ENCODE assay signal across 11 cellular contexts in the genomic region with DNA sequence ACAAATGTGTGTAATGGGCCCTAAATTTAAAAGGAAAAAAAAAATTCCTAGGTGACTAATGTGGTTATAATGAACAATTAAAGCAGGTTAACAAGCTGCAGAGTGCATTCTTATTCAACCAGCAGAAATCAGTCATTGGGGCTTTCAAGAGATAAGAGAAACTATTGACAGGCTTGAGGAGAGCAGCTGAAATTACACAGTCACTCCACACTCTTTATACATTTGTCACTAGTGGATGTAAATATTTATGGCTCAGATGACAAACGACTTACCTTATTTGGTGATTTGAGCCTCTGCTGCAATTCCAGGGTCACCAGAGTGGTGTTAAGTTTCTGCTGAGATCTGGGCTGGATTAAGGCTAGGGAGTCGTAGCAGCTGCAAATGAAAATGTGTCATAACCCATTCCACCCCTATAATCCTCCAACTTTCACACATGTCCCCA.
DNase-seq lines count a peak whose midpoint lies in the region; ATAC-seq and TF ChIP-seq lines count a peak whose summit lies in the region.
"Had no signal": no experiment of that assay in that cellular context is flagged by ENCODE, and none has a peak within 500 bp of the region (broad histone marks: within the 10 kb centered on the region; RNA-seq: fewer than 3 reads in every experiment).

No MANE protein-coding gene starts in this region.

- no peaks in the 10 kb centered on the region; the same call in 1 of the 2 replicates for H3K36me3 ChIP-seq in GM23338 (ENCODE audit: insufficient read depth)

- 0 out of 2 replicates have a peak overlapping the region, but pooled peaks have one; percentile 52 for H3K4me2 ChIP-seq in GM23338

- H3K4me3 Mint-ChIP-seq in GM23338 (no peak overlapping the region), brain (peak overlapping the region in 1 of 5 experiments; percentile 0), nephron (peak overlapping the region in 2 of 3 experiments; percentile 0 to 8)

- H3K4me1 Mint-ChIP-seq in GM23338 = peaks cover 9% of the 10 kb centered on the region; the same call in 2 of the 3 replicates
- peaks cover 32% of the 10 kb centered on the region for H3K4me1 Mint-ChIP-seq in brain
- peaks cover 45% of the 10 kb centered on the region for H3K4me1 Mint-ChIP-seq in nephron

- no peak overlapping the region for H2AFZ ChIP-seq in GM23338

- H3K36me3 Mint-ChIP-seq in GM23338 (ENCODE audit: low read depth) (no peaks in the 10 kb centered on the region), brain (no peaks in the 10 kb centered on the region), nephron (ENCODE audit: low read depth) (no peaks in the 10 kb centered on the region)

- peak; percentile 3 for DNase-seq in GM23338 (ENCODE audit: low spot score)
- DNase-seq in NCI-H2107 treated with DMSO at 0.1 percent for 48 hours (lab: John Stamatoyannopoulos, UW; ENCODE audit: unreplicated experiment) = peak; percentile 99
- DNase-seq in activated gamma-delta T cell (lab: John Stamatoyannopoulos, UW) = no peak
- no peak for DNase-seq in LoVo (ENCODE audit: low spot score)
- no peak for DNase-seq in ACHN
- DNase-seq: activated CD4-positive, CD25-positive, alpha-beta regulatory T cell treated with anti-CD3 and anti-CD28 coated beads, Interleukin-2, amount 50 U/mL, for 72 hours; activated naive CD4-positive, alpha-beta T cell had no signal

- peak overlapping the region; percentile 89 for H3K27ac Mint-ChIP-seq in GM23338
- peak overlapping the region in 3 of 5 experiments; percentile 16 to 66 (median 62) for H3K27ac Mint-ChIP-seq in brain
- H3K27ac Mint-ChIP-seq in nephron = peak overlapping the region; percentile 54 to 78 (median 66)

- H3K9me3 Mint-ChIP-seq in GM23338 (no peaks in the 10 kb centered on the region), brain (no peaks in the 10 kb centered on the region), nephron (no peaks in the 10 kb centered on the region)

- H3K4me1 ChIP-seq in GM23338 (ENCODE audit: insufficient read depth) = peaks cover 13% of the 10 kb centered on the region

- H3K9me2 ChIP-seq in GM23338 (ENCODE audit: insufficient read depth) = peaks cover 5% of the 10 kb centered on the region; the same call in 1 of the 2 replicates

- no peaks in the 10 kb centered on the region for H3K27me3 ChIP-seq in GM23338 (ENCODE audit: insufficient read depth)

- in situ Hi-C loops in ACHN (cut with HindIII; ENCODE audit: low pct_ligation_motif_present, low pct_unique_long_range_greater_than_20kb, low sequenced_read_pairs) = no loop called here

- TF ChIP-seq CTCF in GM23338 (conservative IDR thresholded peaks at IDR 0.05; ENCODE audit: low read depth in 2 of 2) (no peak), brain (conservative IDR thresholded peaks at IDR 0.05) (no peak), nephron (IDR thresholded peaks at IDR 0.05; ENCODE audit: unreplicated experiment in 3 of 3) (no peak)

- no peaks in the 10 kb centered on the region for H4K20me1 ChIP-seq in GM23338 (replicated peaks; ENCODE audit: insufficient read depth)

- H3K4me3 ChIP-seq in GM23338 = no peak overlapping the region
- H3K4me3 ChIP-seq: K562 had no signal

- H3F3A ChIP-seq in GM23338 (replicated peaks; ENCODE audit: low read depth) = no peaks in the 10 kb centered on the region

- 0 out of 2 replicates have a peak overlapping the region, but pooled peaks have one; percentile 17 for H3K27ac ChIP-seq in GM23338 (ENCODE audit: low read depth)

- ATAC-seq in GM23338 = peak; percentile 66
- ATAC-seq in HG02938 (IDR thresholded peaks at IDR 0.05; ENCODE audit: unreplicated experiment) = no peak
- ATAC-seq: K562 had no signal

- H3K27me3 Mint-ChIP-seq in GM23338 (ENCODE audit: insufficient read depth, low read depth, poor library complexity) (no peaks in the 10 kb centered on the region), brain (peaks cover 8% of the 10 kb centered on the region), nephron (ENCODE audit: low read depth) (no peaks in the 10 kb centered on the region)

- no peaks in the 10 kb centered on the region for H3K79me2 ChIP-seq in GM23338 (replicated peaks; ENCODE audit: insufficient read depth)

TF ChIP-seq in GM23338, 12 proteins besides CTCF, POLR2A, EP300 and RAD21 (continues in another document):
- TF ChIP-seq, protein P1, sequence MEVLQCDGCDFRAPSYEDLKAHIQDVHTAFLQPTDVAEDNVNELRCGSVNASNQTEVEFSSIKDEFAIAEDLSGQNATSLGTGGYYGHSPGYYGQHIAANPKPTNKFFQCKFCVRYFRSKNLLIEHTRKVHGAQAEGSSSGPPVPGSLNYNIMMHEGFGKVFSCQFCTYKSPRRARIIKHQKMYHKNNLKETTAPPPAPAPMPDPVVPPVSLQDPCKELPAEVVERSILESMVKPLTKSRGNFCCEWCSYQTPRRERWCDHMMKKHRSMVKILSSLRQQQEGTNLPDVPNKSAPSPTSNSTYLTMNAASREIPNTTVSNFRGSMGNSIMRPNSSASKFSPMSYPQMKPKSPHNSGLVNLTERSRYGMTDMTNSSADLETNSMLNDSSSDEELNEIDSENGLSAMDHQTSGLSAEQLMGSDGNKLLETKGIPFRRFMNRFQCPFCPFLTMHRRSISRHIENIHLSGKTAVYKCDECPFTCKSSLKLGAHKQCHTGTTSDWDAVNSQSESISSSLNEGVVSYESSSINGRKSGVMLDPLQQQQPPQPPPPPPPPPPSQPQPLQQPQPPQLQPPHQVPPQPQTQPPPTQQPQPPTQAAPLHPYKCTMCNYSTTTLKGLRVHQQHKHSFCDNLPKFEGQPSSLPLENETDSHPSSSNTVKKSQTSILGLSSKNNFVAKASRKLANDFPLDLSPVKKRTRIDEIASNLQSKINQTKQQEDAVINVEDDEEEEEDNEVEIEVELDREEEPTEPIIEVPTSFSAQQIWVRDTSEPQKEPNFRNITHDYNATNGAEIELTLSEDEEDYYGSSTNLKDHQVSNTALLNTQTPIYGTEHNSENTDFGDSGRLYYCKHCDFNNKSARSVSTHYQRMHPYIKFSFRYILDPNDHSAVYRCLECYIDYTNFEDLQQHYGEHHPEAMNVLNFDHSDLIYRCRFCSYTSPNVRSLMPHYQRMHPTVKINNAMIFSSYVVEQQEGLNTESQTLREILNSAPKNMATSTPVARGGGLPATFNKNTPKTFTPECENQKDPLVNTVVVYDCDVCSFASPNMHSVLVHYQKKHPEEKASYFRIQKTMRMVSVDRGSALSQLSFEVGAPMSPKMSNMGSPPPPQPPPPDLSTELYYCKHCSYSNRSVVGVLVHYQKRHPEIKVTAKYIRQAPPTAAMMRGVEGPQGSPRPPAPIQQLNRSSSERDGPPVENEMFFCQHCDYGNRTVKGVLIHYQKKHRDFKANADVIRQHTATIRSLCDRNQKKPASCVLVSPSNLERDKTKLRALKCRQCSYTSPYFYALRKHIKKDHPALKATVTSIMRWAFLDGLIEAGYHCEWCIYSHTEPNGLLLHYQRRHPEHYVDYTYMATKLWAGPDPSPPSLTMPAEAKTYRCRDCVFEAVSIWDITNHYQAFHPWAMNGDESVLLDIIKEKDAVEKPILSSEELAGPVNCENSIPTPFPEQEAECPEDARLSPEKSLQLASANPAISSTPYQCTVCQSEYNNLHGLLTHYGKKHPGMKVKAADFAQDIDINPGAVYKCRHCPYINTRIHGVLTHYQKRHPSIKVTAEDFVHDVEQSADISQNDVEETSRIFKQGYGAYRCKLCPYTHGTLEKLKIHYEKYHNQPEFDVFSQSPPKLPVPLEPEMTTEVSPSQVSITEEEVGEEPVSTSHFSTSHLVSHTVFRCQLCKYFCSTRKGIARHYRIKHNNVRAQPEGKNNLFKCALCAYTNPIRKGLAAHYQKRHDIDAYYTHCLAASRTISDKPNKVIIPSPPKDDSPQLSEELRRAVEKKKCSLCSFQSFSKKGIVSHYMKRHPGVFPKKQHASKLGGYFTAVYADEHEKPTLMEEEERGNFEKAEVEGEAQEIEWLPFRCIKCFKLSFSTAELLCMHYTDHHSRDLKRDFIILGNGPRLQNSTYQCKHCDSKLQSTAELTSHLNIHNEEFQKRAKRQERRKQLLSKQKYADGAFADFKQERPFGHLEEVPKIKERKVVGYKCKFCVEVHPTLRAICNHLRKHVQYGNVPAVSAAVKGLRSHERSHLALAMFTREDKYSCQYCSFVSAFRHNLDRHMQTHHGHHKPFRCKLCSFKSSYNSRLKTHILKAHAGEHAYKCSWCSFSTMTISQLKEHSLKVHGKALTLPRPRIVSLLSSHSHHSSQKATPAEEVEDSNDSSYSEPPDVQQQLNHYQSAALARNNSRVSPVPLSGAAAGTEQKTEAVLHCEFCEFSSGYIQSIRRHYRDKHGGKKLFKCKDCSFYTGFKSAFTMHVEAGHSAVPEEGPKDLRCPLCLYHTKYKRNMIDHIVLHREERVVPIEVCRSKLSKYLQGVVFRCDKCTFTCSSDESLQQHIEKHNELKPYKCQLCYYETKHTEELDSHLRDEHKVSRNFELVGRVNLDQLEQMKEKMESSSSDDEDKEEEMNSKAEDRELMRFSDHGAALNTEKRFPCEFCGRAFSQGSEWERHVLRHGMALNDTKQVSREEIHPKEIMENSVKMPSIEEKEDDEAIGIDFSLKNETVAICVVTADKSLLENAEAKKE (CRISPR knock-in tag; IDR thresholded peaks at IDR 0.05) = no peak
- TF ChIP-seq, protein P2, sequence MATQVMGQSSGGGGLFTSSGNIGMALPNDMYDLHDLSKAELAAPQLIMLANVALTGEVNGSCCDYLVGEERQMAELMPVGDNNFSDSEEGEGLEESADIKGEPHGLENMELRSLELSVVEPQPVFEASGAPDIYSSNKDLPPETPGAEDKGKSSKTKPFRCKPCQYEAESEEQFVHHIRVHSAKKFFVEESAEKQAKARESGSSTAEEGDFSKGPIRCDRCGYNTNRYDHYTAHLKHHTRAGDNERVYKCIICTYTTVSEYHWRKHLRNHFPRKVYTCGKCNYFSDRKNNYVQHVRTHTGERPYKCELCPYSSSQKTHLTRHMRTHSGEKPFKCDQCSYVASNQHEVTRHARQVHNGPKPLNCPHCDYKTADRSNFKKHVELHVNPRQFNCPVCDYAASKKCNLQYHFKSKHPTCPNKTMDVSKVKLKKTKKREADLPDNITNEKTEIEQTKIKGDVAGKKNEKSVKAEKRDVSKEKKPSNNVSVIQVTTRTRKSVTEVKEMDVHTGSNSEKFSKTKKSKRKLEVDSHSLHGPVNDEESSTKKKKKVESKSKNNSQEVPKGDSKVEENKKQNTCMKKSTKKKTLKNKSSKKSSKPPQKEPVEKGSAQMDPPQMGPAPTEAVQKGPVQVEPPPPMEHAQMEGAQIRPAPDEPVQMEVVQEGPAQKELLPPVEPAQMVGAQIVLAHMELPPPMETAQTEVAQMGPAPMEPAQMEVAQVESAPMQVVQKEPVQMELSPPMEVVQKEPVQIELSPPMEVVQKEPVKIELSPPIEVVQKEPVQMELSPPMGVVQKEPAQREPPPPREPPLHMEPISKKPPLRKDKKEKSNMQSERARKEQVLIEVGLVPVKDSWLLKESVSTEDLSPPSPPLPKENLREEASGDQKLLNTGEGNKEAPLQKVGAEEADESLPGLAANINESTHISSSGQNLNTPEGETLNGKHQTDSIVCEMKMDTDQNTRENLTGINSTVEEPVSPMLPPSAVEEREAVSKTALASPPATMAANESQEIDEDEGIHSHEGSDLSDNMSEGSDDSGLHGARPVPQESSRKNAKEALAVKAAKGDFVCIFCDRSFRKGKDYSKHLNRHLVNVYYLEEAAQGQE (IDR thresholded peaks at IDR 0.05; ENCODE audit: unreplicated experiment) = no peak
- no peak for TF ChIP-seq ZNF114 (CRISPR knock-in tag; IDR thresholded peaks at IDR 0.05)
- no peak for TF ChIP-seq STAT1 (IDR thresholded peaks at IDR 0.05; ENCODE audit: unreplicated experiment)

Comparison
In these comparisons a context has a peak if more than half of its experiments do, and no peak if none do; other contexts are left out.
1. DNase-seq: peak in GM23338 (single experiment) and NCI-H2107 treated with DMSO at 0.1 percent for 48 hours (single experiment); none in activated gamma-delta T cell (single experiment), LoVo (single experiment) and ACHN (single experiment).
2. Peak in every context shown above with its lines, with median percentiles within 50 percentile points of each other: H3K27ac Mint-ChIP-seq.